In genomic region chr6:2434116-2434515, GRCh38 we compare ENCODE assay signal across 25 cellular contexts.
A peak's percentile ranks its signal among the peaks of the same experiment; 100 is the strongest.
DNase-seq lines count a peak whose midpoint lies in the region; ATAC-seq, FAIRE-seq and TF ChIP-seq lines count a peak whose summit lies in the region.
"Had no signal": no experiment of that assay in that cellular context is flagged by ENCODE, and none has a peak within 500 bp of the region (broad histone marks: within the 10 kb centered on the region; RNA-seq: fewer than 3 reads in every experiment).

No MANE protein-coding gene starts in this region.

- H3K79me2 ChIP-seq in mammary epithelial cell (ENCODE audit: insufficient read depth, low read length): no peaks in the 10 kb centered on the region
- H3K79me2 ChIP-seq in keratinocyte (ENCODE audit: control insufficient read depth, insufficient read depth, low read length): no peaks in the 10 kb centered on the region

- H3K9me3 ChIP-seq in mammary epithelial cell (replicated peaks; ENCODE audit: insufficient read depth, low read length) (no peaks in the 10 kb centered on the region), keratinocyte (ENCODE audit: control insufficient read depth, low read depth, low read length) (no peaks in the 10 kb centered on the region), Peyer's patch (no peaks in the 10 kb centered on the region)
- H3K9me3 ChIP-seq: adrenal gland, thoracic aorta had no signal

- H4K20me1 ChIP-seq in mammary epithelial cell (ENCODE audit: insufficient read depth, low read length): no peaks in the 10 kb centered on the region
- no peaks in the 10 kb centered on the region for H4K20me1 ChIP-seq in keratinocyte (ENCODE audit: control insufficient read depth, extremely low read depth, insufficient read depth, low read length)

- H3K4me3 Mint-ChIP-seq in stimulated activated naive B cell treated with anti-CD40 and anti-IgM and Interleukin-4, amounts not matched to agents 10 μg/mL and 1 μg/mL and 100 μg/mL, for 72 hours: no peak overlapping the region
- H3K4me3 Mint-ChIP-seq: activated CD8-positive, alpha-beta T cell treated with anti-CD3 and anti-CD28 coated beads, Interleukin-2, amount 10 ng/mL, durations not matched to agents 7 days and 5 days; CD4-positive, alpha-beta T cell; IgD-negative memory B cell had no signal

- H3K4me3 ChIP-seq in mammary epithelial cell (replicated peaks in 1 of 3; ENCODE audit: insufficient read depth in 1 of 3, low read depth in 2 of 3, low read length in 3 of 3) (no peak overlapping the region), keratinocyte (ENCODE audit: control insufficient read depth in 2 of 3, extremely low read depth in 1 of 3, insufficient read depth in 2 of 3, low read depth in 1 of 3, low read length in 3 of 3) (no peak overlapping the region), Peyer's patch (no peak overlapping the region)
- H3K4me3 ChIP-seq: adrenal gland, thoracic aorta had no signal

- intact Hi-C loops in mammary epithelial cell (cut with micrococcal nuclease): no loop called here
- intact Hi-C loops in Right ventricle myocardium inferior (cut with DNase I): no loop called here

- H3K9me3 Mint-ChIP-seq in stimulated activated naive B cell treated with anti-CD40 and anti-IgM and Interleukin-4, amounts not matched to agents 10 μg/mL and 1 μg/mL and 100 μg/mL, for 72 hours: no peaks in the 10 kb centered on the region
- H3K9me3 Mint-ChIP-seq: CD4-positive, alpha-beta T cell had no signal

- no peak for TF ChIP-seq RAD21 in Ishikawa (IDR thresholded peaks at IDR 0.05; ENCODE audit: low read depth)

- TF ChIP-seq POLR2A in Peyer's patch (IDR thresholded peaks at IDR 0.05): no peak

- H3K36me3 ChIP-seq in mammary epithelial cell (ENCODE audit: insufficient read depth, low read length) (no peaks in the 10 kb centered on the region), keratinocyte (ENCODE audit: control insufficient read depth in 2 of 2, extremely low read depth in 1 of 2, insufficient read depth in 2 of 2, low read length in 2 of 2) (no peaks in the 10 kb centered on the region), Peyer's patch (no peaks in the 10 kb centered on the region)
- H3K36me3 ChIP-seq: adrenal gland, thoracic aorta had no signal

- in situ Hi-C loops in mammary epithelial cell (cut with MboI; ENCODE audit: low sequenced_read_pairs in 2 of 2): no loop called here

- no TSS peak for BruUV-seq in mammary epithelial cell (replicated peaks; lab: Mats Ljungman, UMichigan)

- H3K27ac Mint-ChIP-seq in stimulated activated naive B cell treated with anti-CD40 and anti-IgM and Interleukin-4, amounts not matched to agents 10 μg/mL and 1 μg/mL and 100 μg/mL, for 72 hours: peak overlapping the region; percentile 10
- H3K27ac Mint-ChIP-seq: activated CD8-positive, alpha-beta T cell treated with anti-CD3 and anti-CD28 coated beads, Interleukin-2, amount 10 ng/mL, durations not matched to agents 7 days and 5 days; CD4-positive, alpha-beta T cell; IgD-negative memory B cell had no signal

- FAIRE-seq in keratinocyte (lab: Jason Lieb, UNC): peak; percentile 87
- FAIRE-seq: GM12892, islet of Langerhans had no signal

- H3K4me1 Mint-ChIP-seq in stimulated activated naive B cell treated with anti-CD40 and anti-IgM and Interleukin-4, amounts not matched to agents 10 μg/mL and 1 μg/mL and 100 μg/mL, for 72 hours: peaks cover 4 to 10% of the 10 kb centered on the region in 2 donors

- no peak for TF ChIP-seq CTCF in mammary epithelial cell (conservative IDR thresholded peaks at IDR 0.05 in 1 of 2, IDR thresholded peaks at IDR 0.05 in 1 of 2; ENCODE audit: extremely low read depth in 1 of 2, insufficient read depth in 1 of 2, low read depth in 1 of 2, low read length in 2 of 2)
- TF ChIP-seq CTCF in keratinocyte (optimal IDR thresholded peaks at IDR 0.05 in 1 of 3, IDR thresholded peaks at IDR 0.05 in 1 of 3, conservative IDR thresholded peaks at IDR 0.05 in 1 of 3; ENCODE audit: extremely low read depth in 1 of 3, insufficient read depth in 2 of 3, low read length in 3 of 3): no peak
- no peak for TF ChIP-seq CTCF in Peyer's patch (IDR thresholded peaks at IDR 0.05)

- peak; percentile 82 for TF ChIP-seq EP300 in Ishikawa (IDR thresholded peaks at IDR 0.05; ENCODE audit: borderline replicate concordance)

- no peaks in the 10 kb centered on the region for H3K27me3 ChIP-seq in mammary epithelial cell (ENCODE audit: insufficient read depth, low read length)
- H3K27me3 ChIP-seq in keratinocyte (ENCODE audit: control insufficient read depth, extremely low read depth, insufficient read depth, low read length): peaks cover 3% of the 10 kb centered on the region
- no peaks in the 10 kb centered on the region for H3K27me3 ChIP-seq in Peyer's patch
- H3K27me3 ChIP-seq: adrenal gland had no signal

- DNase-seq in mammary epithelial cell (peak; percentile 84), keratinocyte (ENCODE audit: low read depth, low spot score) (peak; percentile 9), Right ventricle myocardium inferior (ENCODE audit: missing footprints) (no peak), Peyer's patch (no peak), activated gamma-delta T cell (lab: John Stamatoyannopoulos, UW) (no peak)
- no peak for DNase-seq in stimulated activated naive B cell treated with anti-CD40 and anti-IgM and Interleukin-4, amounts not matched to agents 10 μg/mL and 1 μg/mL and 100 μg/mL, for 72 hours
- DNase-seq: activated CD8-positive, alpha-beta T cell treated with anti-CD3 and anti-CD28 coated beads, Interleukin-2, amount 10 ng/mL, durations not matched to agents 7 days and 5 days; adrenal gland; CD4-positive, alpha-beta T cell; cortex of kidney; hypothalamus; NCI-H1436 treated with DMSO at 0.1 percent for 48 hours; NCI-H526; occipital lobe; retina; SHP77; stimulated activated CD4-positive, alpha-beta T cell treated with anti-CD3 and anti-CD28 coated beads, Interleukin-2, amount 100 ng/mL, for 48 hours; stimulated activated naive CD4-positive, alpha-beta T cell treated with Interleukin-2 at 50 U/mL for 16 hours had no signal

- H3K4me1 ChIP-seq in mammary epithelial cell (ENCODE audit: insufficient read depth, low read length) (peaks cover 32% of the 10 kb centered on the region), keratinocyte (ENCODE audit: control insufficient read depth, extremely low read depth, insufficient read depth, low read length) (peaks cover 24% of the 10 kb centered on the region), Peyer's patch (no peaks in the 10 kb centered on the region)
- H3K4me1 ChIP-seq: adrenal gland had no signal

- 18% methylated on average over 6 of the region's 6 CpGs for WGBS in mammary epithelial cell (ENCODE audit: low coverage, missing lambda C conversion rate)

- no peaks in the 10 kb centered on the region for H3K27me3 Mint-ChIP-seq in stimulated activated naive B cell treated with anti-CD40 and anti-IgM and Interleukin-4, amounts not matched to agents 10 μg/mL and 1 μg/mL and 100 μg/mL, for 72 hours
- H3K27me3 Mint-ChIP-seq: CD4-positive, alpha-beta T cell had no signal

- H3K4me2 ChIP-seq in mammary epithelial cell (ENCODE audit: insufficient read depth, low read depth, low read length): peak overlapping the region; percentile 52
- H3K4me2 ChIP-seq in keratinocyte (ENCODE audit: control insufficient read depth, extremely low read depth, insufficient read depth, low read depth, low read length): peak overlapping the region; percentile 53

- H2AFZ ChIP-seq in mammary epithelial cell (ENCODE audit: low read depth, low read length) (peak overlapping the region; percentile 51), keratinocyte (ENCODE audit: control insufficient read depth, low read length) (no peak overlapping the region)

- peak; percentile 31 to 41 for ATAC-seq in stimulated activated naive B cell treated with anti-CD40 and anti-IgM and Interleukin-4, amounts not matched to agents 10 μg/mL and 1 μg/mL and 100 μg/mL, for 72 hours (replicated peaks)
- ATAC-seq in Right ventricle myocardium inferior (no peak), GM18511 (IDR thresholded peaks at IDR 0.05; ENCODE audit: unreplicated experiment) (no peak)
- ATAC-seq: activated CD4-positive, CD25-positive, alpha-beta regulatory T cell treated with anti-CD3 and anti-CD28 coated beads, Interleukin-2, amount 50 U/mL, for 24 hours; activated CD8-positive, alpha-beta T cell treated with anti-CD3 and anti-CD28 coated beads, Interleukin-2, amount 10 ng/mL, durations not matched to agents 7 days and 5 days had no signal

- dilution Hi-C loops in mammary epithelial cell (cut with HindIII; ENCODE audit: low sequenced_read_pairs) (no loop called here), keratinocyte (cut with MboI; ENCODE audit: extremely low pct_ligation_motif_present, low sequenced_read_pairs) (no loop called here)

- H3K27ac ChIP-seq in mammary epithelial cell (ENCODE audit: insufficient read depth, low read depth, low read length): peak overlapping the region; percentile 48
- H3K27ac ChIP-seq in keratinocyte (ENCODE audit: control insufficient read depth, insufficient read depth, low read length): peak overlapping the region; percentile 37
- H3K27ac ChIP-seq in Peyer's patch: no peak overlapping the region
- H3K27ac ChIP-seq: adrenal gland, thoracic aorta had no signal

- CTCF ChIA-PET in mammary epithelial cell (lab: Charles Lee; ENCODE audit: low non-redundant PET): interaction anchor here (0.5 to 0.6 kb wide), 2 partner anchors 194 to 277 kb away, joined by 4 to 7 read pairs; no protein-coding TSS in a partner anchor

- H3K36me3 Mint-ChIP-seq in stimulated activated naive B cell treated with anti-CD40 and anti-IgM and Interleukin-4, amounts not matched to agents 10 μg/mL and 1 μg/mL and 100 μg/mL, for 72 hours: peaks cover 0 to 8% of the 10 kb centered on the region in 2 donors

- H3K9ac ChIP-seq in mammary epithelial cell (ENCODE audit: insufficient read depth, low read length): no peak overlapping the region
- H3K9ac ChIP-seq in keratinocyte (ENCODE audit: control insufficient read depth, extremely low read depth, insufficient read depth, low read length): no peak overlapping the region

- H3K9me1 ChIP-seq in keratinocyte (ENCODE audit: control insufficient read depth, extremely low read depth, insufficient read depth, low read length): no peaks in the 10 kb centered on the region

TF ChIP-seq in Ishikawa, 13 proteins besides CTCF, POLR2A, EP300 and RAD21 (continues in another document):
- TF ChIP-seq TEAD4 (IDR thresholded peaks at IDR 0.05) (peak; percentile 91), CEBPB (IDR thresholded peaks at IDR 0.05) (peak; percentile 47; the same call in 1 of the 2 replicates), USF1 (IDR thresholded peaks at IDR 0.05) (no peak), YY1 (IDR thresholded peaks at IDR 0.05; ENCODE audit: low read depth) (peak; percentile 20; the same call in 1 of the 2 replicates)

Comparison
In these comparisons a context has a peak if more than half of its experiments do, and no peak if none do; other contexts are left out.
1. DNase-seq: peak in mammary epithelial cell (single experiment) and keratinocyte (single experiment); none in stimulated activated naive B cell treated with anti-CD40 and anti-IgM and Interleukin-4, amounts not matched to agents 10 μg/mL and 1 μg/mL and 100 μg/mL, for 72 hours (single experiment), Right ventricle myocardium inferior (single experiment), Peyer's patch (0 of 3) and activated gamma-delta T cell (single experiment).
2. H3K27ac ChIP-seq: peak in mammary epithelial cell (single experiment) and keratinocyte (single experiment); none in Peyer's patch (0 of 4).
3. ATAC-seq: peak in stimulated activated naive B cell treated with anti-CD40 and anti-IgM and Interleukin-4, amounts not matched to agents 10 μg/mL and 1 μg/mL and 100 μg/mL, for 72 hours (2 of 2); none in Right ventricle myocardium inferior (single experiment) and GM18511 (single experiment).